ENCODE assay signal across 37 cellular contexts in the genomic region with DNA sequence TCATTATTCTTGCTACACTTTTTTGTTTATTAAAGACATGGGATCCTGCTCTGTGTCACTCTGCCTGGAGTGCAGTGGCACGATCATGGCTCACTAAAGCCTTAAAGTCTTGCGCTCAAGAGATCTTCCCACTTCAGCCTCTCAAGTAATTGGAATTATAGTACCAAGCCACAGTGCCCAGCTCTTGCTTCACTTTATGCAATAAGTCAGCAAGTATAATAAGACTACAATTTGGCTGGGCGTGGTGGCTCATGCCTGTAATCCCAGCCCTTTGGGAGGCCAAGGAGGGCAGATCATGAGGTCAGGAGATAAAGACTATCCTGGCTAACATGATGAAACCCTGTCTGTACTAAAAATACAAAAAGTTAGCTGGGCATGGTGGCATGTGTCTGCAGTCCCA. TPM values are rescaled to one million over a fixed set of nuclear protein-coding genes. Genes with fewer than 3 reads are reported as not detected.
"Had no signal": no experiment of that assay in that cellular context is flagged by ENCODE, and none has a peak within 500 bp of the region (broad histone marks: within the 10 kb centered on the region; RNA-seq: fewer than 3 reads in every experiment).

No MANE protein-coding gene starts in this region.

- H3K36me3 Mint-ChIP-seq: activated naive CD4-positive, alpha-beta T cell treated with anti-CD3 and anti-CD28 coated beads, Interleukin-2, amount 10 ng/mL, durations not matched to agents 7 days and 5 days had no signal

- H3K4me3 ChIP-seq: ascending aorta, cardiac muscle cell had no signal

- DNase-seq: activated CD4-positive, alpha-beta memory T cell treated with anti-CD3 and anti-CD28 coated beads for 36 hours; activated CD4-positive, alpha-beta T cell treated with anti-CD3 and anti-CD28 coated beads for 1 hour; activated CD4-positive, alpha-beta T cell treated with anti-CD3 and anti-CD28 coated beads for 36 hours; activated CD4-positive, alpha-beta T cell treated with anti-CD3 and anti-CD28 coated beads, Interleukin-2, amount 10 ng/mL, durations not matched to agents 24 days and 14 days; activated CD4-positive, alpha-beta T cell treated with anti-CD3 and anti-CD28 coated beads, Interleukin-2, amount 50 U/mL, for 1 hour; activated CD4-positive, alpha-beta T cell treated with anti-CD3 and anti-CD28 coated beads, Interleukin-2, amount 50 U/mL, for 4 hours; activated CD4-positive, CD25-positive, alpha-beta regulatory T cell; activated CD8-positive, alpha-beta memory T cell treated with anti-CD3 and anti-CD28 coated beads, Interleukin-2, amount 50 U/mL, for 4 hours; activated CD8-positive, alpha-beta T cell treated with anti-CD3 and anti-CD28 coated beads for 36 hours; activated effector memory CD4-positive, alpha-beta T cell treated with Interleukin-2 at 50 U/mL for 16 hours; activated gamma-delta T cell; activated naive CD4-positive, alpha-beta T cell treated with anti-CD3 and anti-CD28 coated beads, Interleukin-2, amount 10 ng/mL, durations not matched to agents 7 days and 5 days; activated naive CD4-positive, alpha-beta T cell treated with Interleukin-2 at 50 U/mL for 16 hours; activated naive CD8-positive, alpha-beta T cell treated with anti-CD3 and anti-CD28 coated beads, Interleukin-2, amount 10 ng/mL, durations not matched to agents 7 days and 5 days; activated naive CD8-positive, alpha-beta T cell treated with anti-CD3 and anti-CD28 coated beads, Interleukin-2, amount 50 U/mL, for 24 hours; activated T-cell treated with anti-CD3 and anti-CD28 coated beads for 4 hours; activated T-cell treated with anti-CD3 and anti-CD28 coated beads, Interleukin-2, amount 50 U/mL, for 1 hour; activated T-cell treated with anti-CD3 and anti-CD28 coated beads, Interleukin-2, amount 50 U/mL, for 4 hours; amygdala; anterior cingulate cortex; caudate nucleus; cerebellar nuclear complex; T-helper 1 cell; T-helper 2 cell; T-helper 9 cell; WERI-Rb-1 had no signal

- H3K27me3 Mint-ChIP-seq: activated CD4-positive, alpha-beta memory T cell treated with anti-CD3 and anti-CD28 coated beads for 36 hours; activated CD4-positive, alpha-beta T cell treated with anti-CD3 and anti-CD28 coated beads, Interleukin-2, amount 10 ng/mL, durations not matched to agents 24 days and 14 days; activated CD8-positive, alpha-beta T cell treated with anti-CD3 and anti-CD28 coated beads for 36 hours; activated naive CD4-positive, alpha-beta T cell treated with anti-CD3 and anti-CD28 coated beads, Interleukin-2, amount 10 ng/mL, durations not matched to agents 7 days and 5 days; activated naive CD4-positive, alpha-beta T cell treated with anti-CD3 and anti-CD28 coated beads, Interleukin-2, amount 50 U/mL, for 24 hours; activated naive CD8-positive, alpha-beta T cell; activated naive CD8-positive, alpha-beta T cell treated with anti-CD3 and anti-CD28 coated beads, Interleukin-2, amount 10 ng/mL, durations not matched to agents 7 days and 5 days; activated naive CD8-positive, alpha-beta T cell treated with anti-CD3 and anti-CD28 coated beads, Interleukin-2, amount 50 U/mL, for 24 hours had no signal

- H3K27ac Mint-ChIP-seq: activated CD4-positive, alpha-beta memory T cell treated with anti-CD3 and anti-CD28 coated beads for 36 hours; activated CD4-positive, alpha-beta T cell treated with anti-CD3 and anti-CD28 coated beads for 36 hours; activated CD4-positive, alpha-beta T cell treated with anti-CD3 and anti-CD28 coated beads, Interleukin-2, amount 10 ng/mL, durations not matched to agents 24 days and 14 days; activated CD8-positive, alpha-beta T cell treated with anti-CD3 and anti-CD28 coated beads for 36 hours; activated naive CD4-positive, alpha-beta T cell treated with anti-CD3 and anti-CD28 coated beads, Interleukin-2, amount 10 ng/mL, durations not matched to agents 7 days and 5 days; activated naive CD4-positive, alpha-beta T cell treated with anti-CD3 and anti-CD28 coated beads, Interleukin-2, amount 50 U/mL, for 24 hours; activated naive CD8-positive, alpha-beta T cell; activated naive CD8-positive, alpha-beta T cell treated with anti-CD3 and anti-CD28 coated beads, Interleukin-2, amount 10 ng/mL, durations not matched to agents 7 days and 5 days; activated naive CD8-positive, alpha-beta T cell treated with anti-CD3 and anti-CD28 coated beads, Interleukin-2, amount 50 U/mL, for 24 hours; activated T-helper 2 cell treated with anti-CD3 and anti-CD28 coated beads, Interferon-gamma antibody, Interleukin-2, Interleukin-4, amounts not matched to agents 10 μg/mL and 5 μg/mL and 100 μg/mL, durations not matched to agents 14 hours and 24 hours and 36 hours; brain; T-helper 1 cell treated with Interleukin-12 subunit alpha and Interleukin-12 subunit beta and Interleukin-4 antibody, amounts not matched to agents 30 μg/mL and 1 μg/mL, for 36 hours; T-helper 2 cell treated with Interferon-gamma antibody and Interleukin-4, amounts not matched to agents 5 μg/mL and 100 μg/mL, for 36 hours; WTC11 had no signal

- H3K4me1 Mint-ChIP-seq: activated CD4-positive, alpha-beta T cell treated with anti-CD3 and anti-CD28 coated beads for 36 hours; activated CD4-positive, alpha-beta T cell treated with anti-CD3 and anti-CD28 coated beads, Interleukin-2, amount 10 ng/mL, durations not matched to agents 24 days and 14 days; activated naive CD4-positive, alpha-beta T cell treated with anti-CD3 and anti-CD28 coated beads, Interleukin-2, amount 10 ng/mL, durations not matched to agents 7 days and 5 days; activated naive CD4-positive, alpha-beta T cell treated with anti-CD3 and anti-CD28 coated beads, Interleukin-2, amount 50 U/mL, for 24 hours; activated naive CD8-positive, alpha-beta T cell treated with anti-CD3 and anti-CD28 coated beads, Interleukin-2, amount 10 ng/mL, durations not matched to agents 7 days and 5 days; activated naive CD8-positive, alpha-beta T cell treated with anti-CD3 and anti-CD28 coated beads, Interleukin-2, amount 50 U/mL, for 24 hours; central memory CD8-positive, alpha-beta T cell; WTC11 had no signal

- H3K9me3 Mint-ChIP-seq: activated naive CD8-positive, alpha-beta T cell treated with anti-CD3 and anti-CD28 coated beads, Interleukin-2, amount 50 U/mL, for 24 hours; activated T-cell treated with anti-CD3 and anti-CD28 coated beads, Interleukin-2, amount 50 U/mL, for 4 hours had no signal

- H3K27me3 ChIP-seq: ascending aorta, cardiac muscle cell had no signal

- H3K4me3 Mint-ChIP-seq: activated CD4-positive, alpha-beta memory T cell treated with anti-CD3 and anti-CD28 coated beads for 36 hours; activated CD4-positive, alpha-beta T cell treated with anti-CD3 and anti-CD28 coated beads for 36 hours; activated CD4-positive, alpha-beta T cell treated with anti-CD3 and anti-CD28 coated beads, Interleukin-2, amount 10 ng/mL, durations not matched to agents 24 days and 14 days; activated CD8-positive, alpha-beta T cell treated with anti-CD3 and anti-CD28 coated beads for 36 hours; activated naive CD4-positive, alpha-beta T cell treated with anti-CD3 and anti-CD28 coated beads, Interleukin-2, amount 10 ng/mL, durations not matched to agents 7 days and 5 days; activated naive CD4-positive, alpha-beta T cell treated with anti-CD3 and anti-CD28 coated beads, Interleukin-2, amount 50 U/mL, for 24 hours; activated naive CD8-positive, alpha-beta T cell; activated naive CD8-positive, alpha-beta T cell treated with anti-CD3 and anti-CD28 coated beads, Interleukin-2, amount 10 ng/mL, durations not matched to agents 7 days and 5 days; activated naive CD8-positive, alpha-beta T cell treated with anti-CD3 and anti-CD28 coated beads, Interleukin-2, amount 50 U/mL, for 24 hours; activated T-cell treated with anti-CD3 and anti-CD28 coated beads, Interleukin-2, amount 50 U/mL, for 4 hours; brain; central memory CD8-positive, alpha-beta T cell; T-helper 1 cell treated with Interleukin-12 subunit alpha and Interleukin-12 subunit beta and Interleukin-4 antibody, amounts not matched to agents 30 μg/mL and 1 μg/mL, for 36 hours; T-helper 2 cell treated with Interferon-gamma antibody and Interleukin-4, amounts not matched to agents 5 μg/mL and 100 μg/mL, for 36 hours; WTC11 had no signal

- H3K9me3 ChIP-seq: ascending aorta had no signal

- ATAC-seq: activated CD4-positive, alpha-beta T cell treated with anti-CD3 and anti-CD28 coated beads for 36 hours; activated CD4-positive, CD25-positive, alpha-beta regulatory T cell treated with anti-CD3 and anti-CD28 coated beads, Interleukin-2, amount 50 U/mL, for 24 hours; activated CD8-positive, alpha-beta T cell treated with anti-CD3 and anti-CD28 coated beads for 36 hours; activated naive CD8-positive, alpha-beta T cell treated with anti-CD3 and anti-CD28 coated beads, Interleukin-2, amount 50 U/mL, for 24 hours; activated T-cell treated with anti-CD3 and anti-CD28 coated beads, Interleukin-2, amount 50 U/mL, for 4 hours; WTC11 had no signal

- H3K36me3 ChIP-seq: ascending aorta, cardiac muscle cell, WERI-Rb-1 had no signal

- H3K4me1 ChIP-seq: ascending aorta had no signal

- H3K27ac ChIP-seq: ascending aorta, cardiac muscle cell, WERI-Rb-1 had no signal

RNA-seq across cellular contexts. Expression of a gene that starts 5.9 kb away (rescaled TPM):
- total RNA-seq: ascending aorta, WTC11 had no signal
- polyA plus RNA-seq: cardiac muscle cell had no signal
